Comparison of ENCODE assay signal across 23 cellular contexts in the genomic region with DNA sequence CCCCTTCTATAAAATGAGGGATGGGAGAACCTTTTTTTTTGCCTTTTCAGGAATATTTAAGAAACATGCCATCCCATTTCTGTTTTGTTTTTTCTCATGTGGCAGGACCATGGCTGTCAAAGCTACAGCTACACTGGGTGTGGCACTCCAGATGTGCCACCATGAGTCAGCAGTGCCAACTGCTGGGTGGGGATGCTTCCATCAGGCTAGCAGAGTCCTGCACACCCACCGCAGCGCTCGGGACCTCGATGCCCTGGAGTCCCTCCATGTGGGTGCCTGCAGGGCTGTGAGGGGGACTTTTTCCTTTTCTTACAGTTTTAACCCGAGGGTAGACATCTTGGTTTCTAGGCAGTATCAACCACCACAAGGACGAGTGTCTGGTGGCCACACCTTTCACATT.
DNase-seq lines count a peak whose midpoint lies in the region; ATAC-seq and TF ChIP-seq lines count a peak whose summit lies in the region.
"Had no signal": no experiment of that assay in that cellular context is flagged by ENCODE, and none has a peak within 500 bp of the region (broad histone marks: within the 10 kb centered on the region; RNA-seq: fewer than 3 reads in every experiment).

No MANE protein-coding gene starts in this region.

- intact Hi-C loops in esophagus muscularis mucosa (cut with DNase I) (loop anchor here (10.0 kb wide), 1 partner anchor 355 kb away; a partner anchor contains a TSS), sigmoid colon (cut with DNase I) (loop anchor here (5.0 kb wide), 1 partner anchor 37 kb away; no protein-coding TSS in a partner anchor)

- H3K9me3 ChIP-seq in AG04450 (ENCODE audit: control insufficient read depth, insufficient read depth, low read length) = no peaks in the 10 kb centered on the region; the same call in 1 of the 2 replicates
- no peaks in the 10 kb centered on the region for H3K9me3 ChIP-seq in RWPE2 (ENCODE audit: severe bottlenecking)
- H3K9me3 ChIP-seq in esophagus muscularis mucosa = no peaks in the 10 kb centered on the region
- no peaks in the 10 kb centered on the region for H3K9me3 ChIP-seq in osteoblast (ENCODE audit: low read depth, low read length)
- H3K9me3 ChIP-seq in sigmoid colon = peaks cover 0 to 2% (median 0%) of the 10 kb centered on the region in 4 donors
- H3K9me3 ChIP-seq: BE2C, SJCRH30 had no signal

- no peaks in the 10 kb centered on the region for H3K27me3 ChIP-seq in AG04450 (ENCODE audit: control insufficient read depth, insufficient read depth, low read length)
- H3K27me3 ChIP-seq in RWPE2 (ENCODE audit: insufficient read depth, poor library complexity, severe bottlenecking) = no peaks in the 10 kb centered on the region
- H3K27me3 ChIP-seq in esophagus muscularis mucosa = no peaks in the 10 kb centered on the region
- no peaks in the 10 kb centered on the region for H3K27me3 ChIP-seq in osteoblast (ENCODE audit: insufficient read depth, low read length)
- H3K27me3 ChIP-seq in sigmoid colon = no peaks in the 10 kb centered on the region
- H3K27me3 ChIP-seq: BE2C, SJCRH30 had no signal

- no peaks in the 10 kb centered on the region for H3K79me2 ChIP-seq in osteoblast (ENCODE audit: insufficient read depth, low read length)

- no peak overlapping the region for H3K4me3 ChIP-seq in AG04450 (ENCODE audit: low read depth, low read length)
- H3K4me3 ChIP-seq in RWPE2 (ENCODE audit: severe bottlenecking) = no peak overlapping the region
- no peak overlapping the region for H3K4me3 ChIP-seq in esophagus muscularis mucosa
- no peak overlapping the region for H3K4me3 ChIP-seq in osteoblast (ENCODE audit: insufficient read depth, low read length)
- no peak overlapping the region for H3K4me3 ChIP-seq in sigmoid colon
- H3K4me3 ChIP-seq: SJCRH30 had no signal

- TF ChIP-seq EP300 in esophagus muscularis mucosa (IDR thresholded peaks at IDR 0.05) = no peak
- no peak for TF ChIP-seq EP300 in sigmoid colon (IDR thresholded peaks at IDR 0.05)

- H3K27ac ChIP-seq in AG04450 (ENCODE audit: low read depth, low read length) (peak overlapping the region; percentile 21), RWPE2 (ENCODE audit: poor library complexity, severe bottlenecking) (no peak overlapping the region), esophagus muscularis mucosa (replicated peaks in 1 of 4) (no peak overlapping the region), osteoblast (ENCODE audit: low read depth, low read length) (no peak overlapping the region), sigmoid colon (no peak overlapping the region)
- H3K27ac ChIP-seq: SJCRH30 had no signal

- WGBS in esophagus muscularis mucosa = 94% methylated on average over 6 of the region's 6 CpGs
- WGBS in sigmoid colon, 2 donors = 89 to 93% methylated on average over 6 of the region's 6 CpGs

- TF ChIP-seq CTCF in AG04450 (IDR thresholded peaks at IDR 0.05; ENCODE audit: low read depth, low read length) (no peak), RWPE2 (IDR thresholded peaks at IDR 0.05; ENCODE audit: poor library complexity, severe bottlenecking) (no peak), esophagus muscularis mucosa (IDR thresholded peaks at IDR 0.05) (no peak), osteoblast (IDR thresholded peaks at IDR 0.05; ENCODE audit: extremely low read depth, low read depth, low read length) (no peak), sigmoid colon (IDR thresholded peaks at IDR 0.05) (no peak)

- ATAC-seq in RWPE2 (ENCODE audit: low read depth) = 0 out of 3 replicates have a peak, but pooled peaks have one; percentile 29
- no peak for ATAC-seq in GM19455 (IDR thresholded peaks at IDR 0.05; ENCODE audit: unreplicated experiment)
- ATAC-seq: Panc1 had no signal

- no peak for DNase-seq in AG04450 (ENCODE audit: low read depth, low spot score)
- DNase-seq in RWPE2 (ENCODE audit: low spot score) = no peak
- peak; percentile 78 for DNase-seq in esophagus muscularis mucosa (ENCODE audit: extremely low spot score)
- DNase-seq in osteoblast (ENCODE audit: insufficient read length, low spot score, missing footprints) = peak; percentile 68
- no peak for DNase-seq in sigmoid colon
- no peak for DNase-seq in NCI-H1930 (lab: John Stamatoyannopoulos, UW)
- DNase-seq in NCI-H2227 (lab: John Stamatoyannopoulos, UW; ENCODE audit: unreplicated experiment) = no peak
- DNase-seq: BE2C; EL; GF-D8; GOT3; HCEC 1CT; KG1; NCI-H1092; NCI-H1436; NCI-H187 treated with DMSO at 0.1 percent for 48 hours; NCI-H2227 treated with DMSO at 0.1 percent for 48 hours; NCI-H510A; NCI-H748 treated with DMSO at 0.1 percent for 48 hours; NK-92 treated with Interleukin-12 subunit alpha and Interleukin-12 subunit beta, amount 100 ng/mL, for 24 hours; SJCRH30 had no signal

- H3K4me1 ChIP-seq in RWPE2 (ENCODE audit: insufficient read depth, poor library complexity, severe bottlenecking) (no peaks in the 10 kb centered on the region), esophagus muscularis mucosa (peaks cover 0 to 12% (median 6%) of the 10 kb centered on the region in 4 donors), osteoblast (ENCODE audit: insufficient read depth, low read length) (peaks cover 4% of the 10 kb centered on the region), sigmoid colon (peaks cover 0 to 26% (median 6%) of the 10 kb centered on the region in 4 donors)
- H3K4me1 ChIP-seq: BE2C, SJCRH30 had no signal

- CTCF ChIA-PET in AG04450 (lab: Charles Lee) = no interaction called here

- H3K4me2 ChIP-seq in osteoblast (ENCODE audit: insufficient read depth, low read length) = no peak overlapping the region

- POLR2A ChIA-PET in AG04450 (lab: Yijun Ruan, JAX) = no interaction called here

- no peaks in the 10 kb centered on the region for H4K20me1 ChIP-seq in osteoblast (ENCODE audit: insufficient read depth, low read length)

- TF ChIP-seq POLR2A in esophagus muscularis mucosa (IDR thresholded peaks at IDR 0.05; ENCODE audit: low read depth) = no peak
- TF ChIP-seq POLR2A in sigmoid colon (IDR thresholded peaks at IDR 0.05) = no peak

- H3K36me3 ChIP-seq in RWPE2 (ENCODE audit: low read depth) = no peaks in the 10 kb centered on the region
- no peaks in the 10 kb centered on the region for H3K36me3 ChIP-seq in esophagus muscularis mucosa
- no peaks in the 10 kb centered on the region for H3K36me3 ChIP-seq in osteoblast (ENCODE audit: insufficient read depth, low read length)
- H3K36me3 ChIP-seq in sigmoid colon = no peaks in the 10 kb centered on the region
- H3K36me3 ChIP-seq: BE2C, SJCRH30 had no signal

- H2AFZ ChIP-seq in osteoblast (ENCODE audit: low read length) = no peak overlapping the region

Comparison
In these comparisons a context has a peak if more than half of its experiments do, and no peak if none do; other contexts are left out.
1. DNase-seq: peak in esophagus muscularis mucosa (single experiment) and osteoblast (single experiment); none in AG04450 (single experiment), RWPE2 (single experiment), sigmoid colon (single experiment), NCI-H1930 (0 of 2) and NCI-H2227 (single experiment).